In the genomic region with DNA sequence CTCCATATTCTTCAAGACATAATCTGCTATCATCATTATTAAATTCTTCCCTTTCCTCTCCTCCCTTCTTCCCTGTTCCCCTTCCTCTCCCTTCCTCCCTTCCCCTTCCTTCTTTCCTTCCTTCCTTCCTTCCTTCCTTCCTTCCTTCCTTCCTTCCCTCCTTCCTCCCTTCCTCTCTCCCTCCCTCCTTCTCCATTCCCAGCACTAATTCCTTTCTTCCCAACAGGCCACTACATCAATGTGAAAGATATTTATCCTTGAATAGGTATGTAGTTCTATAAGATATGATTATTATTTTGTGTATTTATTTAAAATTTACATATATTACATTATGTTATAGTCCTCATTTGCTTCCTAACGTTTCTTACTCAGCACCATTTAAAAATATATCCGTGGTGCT, we compare ENCODE assay signal across 35 cellular contexts. TPM values are rescaled to one million over a fixed set of nuclear protein-coding genes. Genes with fewer than 3 reads are reported as not detected.
"Had no signal": no experiment of that assay in that cellular context is flagged by ENCODE, and none has a peak within 500 bp of the region (broad histone marks: within the 10 kb centered on the region; RNA-seq: fewer than 3 reads in every experiment).

No MANE protein-coding gene starts in this region.

- ATAC-seq: activated CD4-positive, CD25-positive, alpha-beta regulatory T cell treated with anti-CD3 and anti-CD28 coated beads, Interleukin-2, amount 50 U/mL, for 24 hours; activated CD8-positive, alpha-beta memory T cell treated with anti-CD3 and anti-CD28 coated beads, Interleukin-2, amount 10 ng/mL, durations not matched to agents 7 days and 5 days; activated CD8-positive, alpha-beta T cell treated with anti-CD3 and anti-CD28 coated beads, Interleukin-2, amount 10 ng/mL, durations not matched to agents 7 days and 5 days; activated naive CD8-positive, alpha-beta T cell treated with anti-CD3 and anti-CD28 coated beads, Interleukin-2, amount 50 U/mL, for 24 hours; WTC11 had no signal

- H3K27ac ChIP-seq: ascending aorta, cardiac muscle cell, WERI-Rb-1 had no signal

- DNase-seq: activated CD4-positive, alpha-beta memory T cell treated with anti-CD3 and anti-CD28 coated beads, Interleukin-2, amount 10 ng/mL, durations not matched to agents 7 days and 5 days; activated CD4-positive, alpha-beta T cell treated with anti-CD3 and anti-CD28 coated beads for 1 hour; activated CD4-positive, alpha-beta T cell treated with anti-CD3 and anti-CD28 coated beads for 36 hours; activated CD4-positive, alpha-beta T cell treated with anti-CD3 and anti-CD28 coated beads for 48 hours; activated CD4-positive, alpha-beta T cell treated with anti-CD3 and anti-CD28 coated beads, Interleukin-2, amount 10 ng/mL, durations not matched to agents 7 days and 5 days; activated CD4-positive, alpha-beta T cell treated with anti-CD3 and anti-CD28 coated beads, Interleukin-2, amount 50 U/mL, for 48 hours; activated CD4-positive, CD25-positive, alpha-beta regulatory T cell; activated CD8-positive, alpha-beta memory T cell treated with anti-CD3 and anti-CD28 coated beads for 24 hours; activated CD8-positive, alpha-beta memory T cell treated with anti-CD3 and anti-CD28 coated beads, Interleukin-2, amount 10 ng/mL, durations not matched to agents 7 days and 5 days; activated CD8-positive, alpha-beta memory T cell treated with anti-CD3 and anti-CD28 coated beads, Interleukin-2, amount 50 U/mL, for 48 hours; activated CD8-positive, alpha-beta T cell treated with anti-CD3 and anti-CD28 coated beads, Interleukin-2, amount 10 ng/mL, durations not matched to agents 7 days and 5 days; activated effector memory CD4-positive, alpha-beta T cell treated with Interleukin-2 at 50 U/mL for 16 hours; activated gamma-delta T cell; activated naive CD4-positive, alpha-beta T cell treated with anti-CD3 and anti-CD28 coated beads, Interleukin-2, amount 10 ng/mL, durations not matched to agents 7 days and 5 days; activated naive CD4-positive, alpha-beta T cell treated with Interleukin-2 at 50 U/mL for 16 hours; activated naive CD8-positive, alpha-beta T cell treated with anti-CD3 and anti-CD28 coated beads, Interleukin-2, amount 10 ng/mL, durations not matched to agents 7 days and 5 days; activated naive CD8-positive, alpha-beta T cell treated with anti-CD3 and anti-CD28 coated beads, Interleukin-2, amount 50 U/mL, for 24 hours; activated T-cell treated with anti-CD3 and anti-CD28 coated beads, Interleukin-2, amount 50 U/mL, for 24 hours; activated T-cell treated with anti-CD3 and anti-CD28 coated beads, Interleukin-2, amount 50 U/mL, for 48 hours; amygdala; anterior cingulate cortex; caudate nucleus; cerebellar nuclear complex; T-helper 1 cell; T-helper 2 cell; T-helper 9 cell; WERI-Rb-1 had no signal

- H3K4me3 ChIP-seq: ascending aorta, cardiac muscle cell had no signal

- H3K27me3 ChIP-seq: ascending aorta, cardiac muscle cell had no signal

- H3K9me3 ChIP-seq: ascending aorta had no signal

- H3K36me3 ChIP-seq: ascending aorta, cardiac muscle cell, WERI-Rb-1 had no signal

- FAIRE-seq: bronchial epithelial cell had no signal

- H3K4me1 ChIP-seq: ascending aorta had no signal

RNA-seq across cellular contexts. Expression of a gene that starts 18.4 kb away (rescaled TPM):
- total RNA-seq: activated CD4-positive, alpha-beta memory T cell treated with anti-CD3 and anti-CD28 coated beads, Interleukin-2, amount 10 ng/mL, durations not matched to agents 7 days and 5 days; activated CD4-positive, alpha-beta T cell treated with anti-CD3 and anti-CD28 coated beads for 36 hours; activated CD4-positive, alpha-beta T cell treated with anti-CD3 and anti-CD28 coated beads, Interleukin-2, amount 10 ng/mL, durations not matched to agents 7 days and 5 days; activated CD8-positive, alpha-beta memory T cell treated with anti-CD3 and anti-CD28 coated beads, Interleukin-2, amount 10 ng/mL, durations not matched to agents 7 days and 5 days; activated CD8-positive, alpha-beta T cell treated with anti-CD3 and anti-CD28 coated beads, Interleukin-2, amount 10 ng/mL, durations not matched to agents 7 days and 5 days; activated naive CD8-positive, alpha-beta T cell treated with anti-CD3 and anti-CD28 coated beads, Interleukin-2, amount 10 ng/mL, durations not matched to agents 7 days and 5 days; activated T-helper 2 cell treated with anti-CD3 and anti-CD28 coated beads, Interferon-gamma antibody, Interleukin-2, Interleukin-4, amounts not matched to agents 10 μg/mL and 5 μg/mL and 100 μg/mL, durations not matched to agents 14 hours and 24 hours and 36 hours; ascending aorta; bronchial epithelial cell; cardiac muscle cell; chondrocyte; WTC11 had no signal
- polyA plus RNA-seq: adipose tissue, cardiac muscle cell had no signal

RNA-seq across cellular contexts. Expression of a gene that starts 34.2 kb away (rescaled TPM):
- total RNA-seq: activated CD4-positive, alpha-beta memory T cell treated with anti-CD3 and anti-CD28 coated beads, Interleukin-2, amount 10 ng/mL, durations not matched to agents 7 days and 5 days; activated CD4-positive, alpha-beta T cell treated with anti-CD3 and anti-CD28 coated beads for 36 hours; activated CD4-positive, alpha-beta T cell treated with anti-CD3 and anti-CD28 coated beads, Interleukin-2, amount 10 ng/mL, durations not matched to agents 7 days and 5 days; activated CD8-positive, alpha-beta memory T cell treated with anti-CD3 and anti-CD28 coated beads, Interleukin-2, amount 10 ng/mL, durations not matched to agents 7 days and 5 days; activated CD8-positive, alpha-beta T cell treated with anti-CD3 and anti-CD28 coated beads, Interleukin-2, amount 10 ng/mL, durations not matched to agents 7 days and 5 days; activated T-helper 2 cell treated with anti-CD3 and anti-CD28 coated beads, Interferon-gamma antibody, Interleukin-2, Interleukin-4, amounts not matched to agents 10 μg/mL and 5 μg/mL and 100 μg/mL, durations not matched to agents 14 hours and 24 hours and 36 hours; ascending aorta; cardiac muscle cell had no signal
- polyA plus RNA-seq: cardiac muscle cell had no signal
